13 cellular contexts compared by ENCODE assay signal in genomic region chr2:144835634-144836351, GRCh38.
A peak's percentile ranks its signal among the peaks of the same experiment; 100 is the strongest.
DNase-seq lines count a peak whose midpoint lies in the region; FAIRE-seq and TF ChIP-seq lines count a peak whose summit lies in the region.
"Had no signal": no experiment of that assay in that cellular context is flagged by ENCODE, and none has a peak within 500 bp of the region (broad histone marks: within the 10 kb centered on the region; RNA-seq: fewer than 3 reads in every experiment).

No MANE protein-coding gene starts in this region.

- H3K36me3 ChIP-seq in endothelial cell of umbilical vein (ENCODE audit: control insufficient read depth in 2 of 2, extremely low read depth in 1 of 2, insufficient read depth in 2 of 2, low read length in 2 of 2) (no peaks in the 10 kb centered on the region), thyroid gland (no peaks in the 10 kb centered on the region)
- H3K36me3 ChIP-seq: right lobe of liver had no signal

- H3K9me3 ChIP-seq in endothelial cell of umbilical vein (replicated peaks; ENCODE audit: control insufficient read depth, insufficient read depth, low read length), result no peaks in the 10 kb centered on the region
- H3K9me3 ChIP-seq in thyroid gland, result no peaks in the 10 kb centered on the region
- H3K9me3 ChIP-seq: body of pancreas, right lobe of liver had no signal

- peak overlapping the region; percentile 57 for H2AFZ ChIP-seq in endothelial cell of umbilical vein (ENCODE audit: low read depth, low read length)

- no peak for TF ChIP-seq POLR2A in GM12891 (IDR thresholded peaks at IDR 0.05; ENCODE audit: low read depth, low read length)
- TF ChIP-seq POLR2A in endothelial cell of umbilical vein (IDR thresholded peaks at IDR 0.05; ENCODE audit: low read depth, low read length), result no peak
- TF ChIP-seq POLR2A in thyroid gland (IDR thresholded peaks at IDR 0.05), result no peak

- H3K4me2 ChIP-seq in endothelial cell of umbilical vein (ENCODE audit: insufficient read depth, low read length), result peak overlapping the region; percentile 74

- H3K27ac ChIP-seq in endothelial cell of umbilical vein (ENCODE audit: insufficient read depth, low read depth, low read length) (peak overlapping the region; percentile 18), thyroid gland (no peak overlapping the region)
- H3K27ac ChIP-seq: body of pancreas, right lobe of liver had no signal

- no peaks in the 10 kb centered on the region for H3K79me2 ChIP-seq in endothelial cell of umbilical vein (ENCODE audit: control insufficient read depth, insufficient read depth, low read length)

- WGBS in thyroid gland, 2 donors, result 31 to 48% methylated on average over 4 of the region's 4 CpGs

- FAIRE-seq in GM12891 (lab: Jason Lieb, UNC) (peak; percentile 16), endothelial cell of umbilical vein (lab: Jason Lieb, UNC) (peak; percentile 88)
- FAIRE-seq: D721Med, HTR-8/SVneo had no signal

- no TSS peak for BruUV-seq in endothelial cell of umbilical vein (replicated peaks; lab: Mats Ljungman, UMichigan)

- H3K9ac ChIP-seq in endothelial cell of umbilical vein (replicated peaks; ENCODE audit: extremely low read depth, insufficient read depth, low read length), result no peak overlapping the region

- no peaks in the 10 kb centered on the region for H3K9me1 ChIP-seq in endothelial cell of umbilical vein (replicated peaks; ENCODE audit: control insufficient read depth, extremely low read depth, insufficient read depth, low read length)

- DNase-seq in GM12891 (ENCODE audit: insufficient read length, low spot score) (no peak), NCI-H345 (lab: John Stamatoyannopoulos, UW) (peak; percentile 36), endothelial cell of umbilical vein (ENCODE audit: low read depth, low spot score) (peak; percentile 33), pulmonary artery endothelial cell (ENCODE audit: low read depth, low spot score) (peak; percentile 10), thyroid gland (no peak), NCI-H748 (lab: John Stamatoyannopoulos, UW; ENCODE audit: unreplicated experiment) (no peak), cortex of kidney (lab: John Stamatoyannopoulos, UW) (no peak)
- DNase-seq: immature natural killer cell, NCI-H1436, right lobe of liver had no signal

- H4K20me1 ChIP-seq in endothelial cell of umbilical vein (replicated peaks; ENCODE audit: control insufficient read depth, extremely low read depth, insufficient read depth, low read length), result no peaks in the 10 kb centered on the region

- dilution Hi-C loops in endothelial cell of umbilical vein (cut with MboI; ENCODE audit: extremely low pct_ligation_motif_present, low sequenced_read_pairs), result no loop called here

- H3K4me3 ChIP-seq in endothelial cell of umbilical vein (replicated peaks in 1 of 3; ENCODE audit: insufficient read depth in 1 of 3, low read depth in 1 of 3, low read length in 3 of 3) (no peak overlapping the region), thyroid gland (replicated peaks in 1 of 3) (no peak overlapping the region)
- H3K4me3 ChIP-seq: body of pancreas, right lobe of liver had no signal

- CTCF ChIA-PET in endothelial cell of umbilical vein (lab: Charles Lee), result interaction anchor here (1.5 to 2.1 kb wide), 2 partner anchors 10 to 20 kb away, joined by 3 to 6 read pairs; no protein-coding TSS in a partner anchor

- H3K4me1 ChIP-seq in endothelial cell of umbilical vein (ENCODE audit: control insufficient read depth, extremely low read depth, insufficient read depth, low read length), result peaks cover 27% of the 10 kb centered on the region
- peaks cover 7 to 15% of the 10 kb centered on the region in 2 donors for H3K4me1 ChIP-seq in thyroid gland
- H3K4me1 ChIP-seq: body of pancreas, right lobe of liver had no signal

- TF ChIP-seq CTCF in endothelial cell of umbilical vein (IDR thresholded peaks at IDR 0.05; ENCODE audit: extremely low read depth in 1 of 2, insufficient read depth in 1 of 2, low read depth in 1 of 2, low read length in 2 of 2) (no peak), thyroid gland (IDR thresholded peaks at IDR 0.05) (no peak)

- POLR2A ChIA-PET in endothelial cell of umbilical vein (lab: Charles Lee), result no interaction called here

- intact Hi-C loops in endothelial cell of umbilical vein (cut with micrococcal nuclease), result no loop called here
- intact Hi-C loops in thyroid gland (cut with DNase I), result no loop called here

- H3K27me3 ChIP-seq in endothelial cell of umbilical vein (ENCODE audit: control insufficient read depth in 2 of 2, insufficient read depth in 2 of 2, low read length in 2 of 2), result no peaks in the 10 kb centered on the region
- no peaks in the 10 kb centered on the region for H3K27me3 ChIP-seq in thyroid gland
- H3K27me3 ChIP-seq: body of pancreas, right lobe of liver had no signal

TF ChIP-seq in GM12891, 5 proteins besides CTCF, POLR2A, EP300 and RAD21:
- TF ChIP-seq PAX5 (IDR thresholded peaks at IDR 0.05; ENCODE audit: insufficient read depth, low read length, severe bottlenecking) (no peak), POU2F2 (IDR thresholded peaks at IDR 0.05; ENCODE audit: low read depth, low read length) (no peak), SPI1 (IDR thresholded peaks at IDR 0.05; ENCODE audit: low read depth, low read length) (no peak), TAF1 (IDR thresholded peaks at IDR 0.05; ENCODE audit: low read depth, low read length) (no peak), POLR2AphosphoS5 (IDR thresholded peaks at IDR 0.05; ENCODE audit: low read depth, low read length) (no peak)

TF ChIP-seq in endothelial cell of umbilical vein, 7 proteins besides CTCF, POLR2A, EP300 and RAD21:
- TF ChIP-seq GATA2 (IDR thresholded peaks at IDR 0.05; ENCODE audit: insufficient read depth, insufficient read length, low read depth, low read length) (no peak), FOS (IDR thresholded peaks at IDR 0.05; ENCODE audit: borderline replicate concordance, insufficient read depth, low read length) (peak; percentile 33), JUN (IDR thresholded peaks at IDR 0.05; ENCODE audit: borderline replicate concordance, insufficient read depth, insufficient read length, low read depth) (peak; percentile 46), EZH2 (IDR thresholded peaks at IDR 0.05; ENCODE audit: borderline replicate concordance, low read depth, low read length, severe bottlenecking) (no peak), MAX (IDR thresholded peaks at IDR 0.05; ENCODE audit: insufficient read depth, insufficient read length) (no peak), MYC (IDR thresholded peaks at IDR 0.05; ENCODE audit: low read depth, low read length) (no peak), POLR2AphosphoS5 (IDR thresholded peaks at IDR 0.05; ENCODE audit: insufficient read depth, low read depth, low read length) (no peak)

Comparison
In these comparisons a context has a peak if more than half of its experiments do, and no peak if none do; other contexts are left out.
1. DNase-seq: peak in NCI-H345 (single experiment), endothelial cell of umbilical vein (single experiment) and pulmonary artery endothelial cell (single experiment); none in GM12891 (single experiment), thyroid gland (0 of 2), NCI-H748 (single experiment) and cortex of kidney (single experiment).